ENCODE assay signal across 25 cellular contexts in genomic region chr6:83594936-83595335, GRCh38.
"Had no signal": no experiment of that assay in that cellular context is flagged by ENCODE, and none has a peak within 500 bp of the region (broad histone marks: within the 10 kb centered on the region; RNA-seq: fewer than 3 reads in every experiment).

No MANE protein-coding gene starts in this region.

- H3K27me3 Mint-ChIP-seq: memory B cell, type B pancreatic cell had no signal

- H3K4me1 Mint-ChIP-seq: natural killer cell had no signal

- H3K4me3 Mint-ChIP-seq: memory B cell; natural killer cell; stimulated activated memory B cell treated with anti-CD40 and anti-IgM and Interleukin-4, amounts not matched to agents 10 μg/mL and 1 μg/mL and 100 μg/mL, for 72 hours; type B pancreatic cell had no signal

- H3K27me3 ChIP-seq: esophagus muscularis mucosa, ovary, sigmoid colon, spleen, testis, tibial artery had no signal

- H3K4me3 ChIP-seq: coronary artery, esophagus muscularis mucosa, lung, ovary, psoas muscle, sigmoid colon, skin epidermis, spleen, testis, tibial artery had no signal

- ATAC-seq: left ventricle myocardium superior; natural killer cell; psoas muscle; right cardiac atrium; stimulated activated memory B cell treated with anti-CD40 and anti-IgM and Interleukin-4, amounts not matched to agents 10 μg/mL and 1 μg/mL and 100 μg/mL, for 72 hours; stimulated activated naive CD8-positive, alpha-beta T cell treated with anti-CD3 and anti-CD28 coated beads, Interleukin-15, Interleukin-2, amounts not matched to agents 100 U/mL and 50 U/mL, for 24 hours had no signal

- DNase-seq: dermis blood vessel endothelial cell; effector memory CD4-positive, alpha-beta T cell; foreskin melanocyte; hypothalamus; left ventricle myocardium superior; natural killer cell; occipital lobe; ovary; posterior cingulate gyrus; psoas muscle; right cardiac atrium; sigmoid colon; spleen; stimulated activated CD4-positive, alpha-beta T cell treated with anti-CD3 and anti-CD28 coated beads, Interleukin-4, amount 100 ng/mL, for 4 hours; stimulated activated naive CD8-positive, alpha-beta T cell treated with anti-CD3 and anti-CD28 coated beads, Interleukin-15, Interleukin-2, amounts not matched to agents 100 U/mL and 50 U/mL, for 24 hours; substantia nigra; testis; tibial artery had no signal

- H3K36me3 ChIP-seq: esophagus muscularis mucosa, ovary, sigmoid colon, spleen, tibial artery had no signal

- H3K9me3 ChIP-seq: esophagus muscularis mucosa, ovary, psoas muscle, sigmoid colon, spleen, testis, tibial artery had no signal

- H3K9me3 Mint-ChIP-seq: memory B cell; natural killer cell; stimulated activated memory B cell treated with anti-CD40 and anti-IgM and Interleukin-4, amounts not matched to agents 10 μg/mL and 1 μg/mL and 100 μg/mL, for 72 hours; type B pancreatic cell had no signal

- H3K27ac Mint-ChIP-seq: memory B cell; natural killer cell; stimulated activated memory B cell treated with anti-CD40 and anti-IgM and Interleukin-4, amounts not matched to agents 10 μg/mL and 1 μg/mL and 100 μg/mL, for 72 hours; type B pancreatic cell had no signal

- H3K4me1 ChIP-seq: esophagus muscularis mucosa, psoas muscle, sigmoid colon, spleen, testis, tibial artery had no signal

- H3K27ac ChIP-seq: coronary artery, esophagus muscularis mucosa, ovary, psoas muscle, sigmoid colon, skin epidermis, spleen, testis, tibial artery had no signal

- H3K36me3 Mint-ChIP-seq: memory B cell; natural killer cell; stimulated activated memory B cell treated with anti-CD40 and anti-IgM and Interleukin-4, amounts not matched to agents 10 μg/mL and 1 μg/mL and 100 μg/mL, for 72 hours; type B pancreatic cell had no signal
